Comparison of ENCODE assay signal across 12 cellular contexts in genomic region chr14:104697892-104698583, GRCh38. TPM values are rescaled to one million over a fixed set of nuclear protein-coding genes. Genes with fewer than 3 reads are reported as not detected.
DNase-seq lines count a peak whose midpoint lies in the region; ATAC-seq and TF ChIP-seq lines count a peak whose summit lies in the region.
"Had no signal": no experiment of that assay in that cellular context is flagged by ENCODE, and none has a peak within 500 bp of the region (broad histone marks: within the 10 kb centered on the region; RNA-seq: fewer than 3 reads in every experiment).

No MANE protein-coding gene starts in this region.

- no peaks in the 10 kb centered on the region for H3K9me3 Mint-ChIP-seq in stimulated activated naive CD8-positive, alpha-beta T cell treated with anti-CD3 and anti-CD28 coated beads, Interleukin-15, amount 100 ng/mL, for 72 hours
- no peaks in the 10 kb centered on the region for H3K9me3 Mint-ChIP-seq in neural crest cell

- H3K9me3 ChIP-seq in esophagus squamous epithelium (no peaks in the 10 kb centered on the region), adrenal gland (replicated peaks in 1 of 3) (no peaks in the 10 kb centered on the region)

- TF ChIP-seq CTCF in esophagus squamous epithelium (IDR thresholded peaks at IDR 0.05) (no peak), neural crest cell (conservative IDR thresholded peaks at IDR 0.05) (no peak), adrenal gland (IDR thresholded peaks at IDR 0.05) (no peak)

- H3K4me3 ChIP-seq in esophagus squamous epithelium (peak overlapping the region in 1 of 4 donors; percentile 27), adrenal gland (no peak overlapping the region)
- H3K4me3 ChIP-seq: smooth muscle cell had no signal

- intact Hi-C loops in esophagus squamous epithelium (cut with DNase I): no loop called here
- intact Hi-C loops in adrenal gland (cut with DNase I): no loop called here

- H3K27ac ChIP-seq in esophagus squamous epithelium (peak overlapping the region in 3 of 4 donors; percentile 51 to 57 (median 54)), adrenal gland (peak overlapping the region in 1 of 5 donors; percentile 69)

- no peaks in the 10 kb centered on the region for H3K36me3 Mint-ChIP-seq in neural crest cell (ENCODE audit: low read depth)

- WGBS in esophagus squamous epithelium, 2 donors: 61 to 69% methylated on average over 10 to 13 of the region's 19 CpGs
- 59 to 76% (median 70%) methylated on average over 15 to 19 of the region's 19 CpGs for WGBS in adrenal gland, 4 donors

- TF ChIP-seq POLR2A in esophagus squamous epithelium (IDR thresholded peaks at IDR 0.05) (no peak), adrenal gland (IDR thresholded peaks at IDR 0.05) (no peak)

- no peak for ATAC-seq in stimulated activated naive CD8-positive, alpha-beta T cell treated with anti-CD3 and anti-CD28 coated beads, Interleukin-15, amount 100 ng/mL, for 72 hours
- ATAC-seq in stimulated activated naive CD8-positive, alpha-beta T cell treated with anti-CD3 and anti-CD28 coated beads, Interleukin-15, Interleukin-2, amounts not matched to agents 100 U/mL and 50 U/mL, for 24 hours: no peak
- ATAC-seq in esophagus mucosa: no peak

- H3K36me3 ChIP-seq in esophagus squamous epithelium (peaks cover 0 to 38% (median 5%) of the 10 kb centered on the region in 3 donors), adrenal gland (replicated peaks in 1 of 2) (peaks cover 0 to 17% of the 10 kb centered on the region in 2 donors)

- H3K27me3 Mint-ChIP-seq in stimulated activated naive CD8-positive, alpha-beta T cell treated with anti-CD3 and anti-CD28 coated beads, Interleukin-15, amount 100 ng/mL, for 72 hours: no peaks in the 10 kb centered on the region
- H3K27me3 Mint-ChIP-seq in neural crest cell (ENCODE audit: low read depth): no peaks in the 10 kb centered on the region

- H3K4me1 Mint-ChIP-seq in stimulated activated naive CD8-positive, alpha-beta T cell treated with anti-CD3 and anti-CD28 coated beads, Interleukin-15, amount 100 ng/mL, for 72 hours: peaks cover 49% of the 10 kb centered on the region
- H3K4me1 Mint-ChIP-seq in neural crest cell: peaks cover 12% of the 10 kb centered on the region

- H3K27me3 ChIP-seq in esophagus squamous epithelium (no peaks in the 10 kb centered on the region), adrenal gland (no peaks in the 10 kb centered on the region)

- no peak for DNase-seq in stimulated activated naive CD8-positive, alpha-beta T cell treated with anti-CD3 and anti-CD28 coated beads, Interleukin-15, amount 100 ng/mL, for 72 hours
- DNase-seq in stimulated activated naive CD8-positive, alpha-beta T cell treated with anti-CD3 and anti-CD28 coated beads, Interleukin-15, Interleukin-2, amounts not matched to agents 100 U/mL and 50 U/mL, for 24 hours: no peak
- DNase-seq in esophagus squamous epithelium (lab: John Stamatoyannopoulos, UW): no peak
- DNase-seq in neural crest cell (ENCODE audit: low read depth, low spot score): no peak
- DNase-seq in adrenal gland: no peak
- DNase-seq in activated CD8-positive, alpha-beta memory T cell treated with anti-CD3 and anti-CD28 coated beads, Interleukin-2, amount 50 U/mL, for 48 hours: no peak
- DNase-seq in NCI-H1105 treated with DMSO at 0.1 percent for 48 hours (lab: John Stamatoyannopoulos, UW): no peak
- DNase-seq: cerebellar nuclear complex, KBM-7, NCI-H226 had no signal

- H3K4me1 ChIP-seq in esophagus squamous epithelium: peaks cover 31 to 85% (median 65%) of the 10 kb centered on the region in 3 donors
- peaks cover 4 to 44% of the 10 kb centered on the region in 2 donors for H3K4me1 ChIP-seq in adrenal gland (replicated peaks in 1 of 2)

- H3K27ac Mint-ChIP-seq in stimulated activated naive CD8-positive, alpha-beta T cell treated with anti-CD3 and anti-CD28 coated beads, Interleukin-15, amount 100 ng/mL, for 72 hours: peak overlapping the region; percentile 27 to 82
- peak overlapping the region; percentile 27 for H3K27ac Mint-ChIP-seq in neural crest cell (ENCODE audit: unreplicated experiment)

- no peak overlapping the region for H3K4me3 Mint-ChIP-seq in stimulated activated naive CD8-positive, alpha-beta T cell treated with anti-CD3 and anti-CD28 coated beads, Interleukin-15, amount 100 ng/mL, for 72 hours
- no peak overlapping the region for H3K4me3 Mint-ChIP-seq in neural crest cell

RNA-seq across cellular contexts. Expression of gene INF2, which starts 8.6 kb away (rescaled TPM):
- total RNA-seq in esophagus squamous epithelium: 10 to 100 TPM; 36.7 to 43.6 (median 37.8) TPM
- total RNA-seq in neural crest cell: 60.6 and 61.7 TPM in 2 replicates
- 10 to 100 TPM; 36.8 to 72.9 (median 62.0) TPM for total RNA-seq in adrenal gland
- polyA plus RNA-seq in adrenal gland: 100 to 1,000 TPM in 2 of 3 donors, 10 to 100 TPM in 1; 16.3 to 217 (median 117) TPM
- total RNA-seq in esophagus mucosa: 28.4 TPM

RNA-seq across cellular contexts. Expression of gene ADSS1, which starts 26.0 kb away (rescaled TPM):
- total RNA-seq in esophagus squamous epithelium: 10 to 100 TPM in 2 of 4 donors, 1 to 10 TPM in 2; 3.4 to 11.4 (median 8.4) TPM
- total RNA-seq in neural crest cell: 4.4 and 5.0 TPM in 2 replicates
- 10 to 100 TPM in 6 of 8 donors, 1 to 10 TPM in 2; 6.9 to 39.1 (median 18.2) TPM for total RNA-seq in adrenal gland
- polyA plus RNA-seq in adrenal gland: 10 to 100 TPM in 2 of 3 donors, 1 to 10 TPM in 1; 5.6 to 20.1 (median 16.7) TPM
- 5.7 TPM for total RNA-seq in esophagus mucosa

RNA-seq across cellular contexts. Expression of gene SIVA1, which starts 54.9 kb away (rescaled TPM):
- total RNA-seq in esophagus squamous epithelium: 100 to 1,000 TPM; 149 to 282 (median 201) TPM
- total RNA-seq in neural crest cell: 109 and 121 TPM in 2 replicates
- 100 to 1,000 TPM in 4 of 8 donors, 10 to 100 TPM in 4; 43.9 to 294 (median 140) TPM for total RNA-seq in adrenal gland
- 100 to 1,000 TPM in 1 of 3 donors, 10 to 100 TPM in 1, 1 to 10 TPM in 1; 2.0 to 120 (median 86.8) TPM for polyA plus RNA-seq in adrenal gland
- total RNA-seq in esophagus mucosa: 51.6 TPM
